Comparison of ENCODE assay signal across 27 cellular contexts in the genomic region with DNA sequence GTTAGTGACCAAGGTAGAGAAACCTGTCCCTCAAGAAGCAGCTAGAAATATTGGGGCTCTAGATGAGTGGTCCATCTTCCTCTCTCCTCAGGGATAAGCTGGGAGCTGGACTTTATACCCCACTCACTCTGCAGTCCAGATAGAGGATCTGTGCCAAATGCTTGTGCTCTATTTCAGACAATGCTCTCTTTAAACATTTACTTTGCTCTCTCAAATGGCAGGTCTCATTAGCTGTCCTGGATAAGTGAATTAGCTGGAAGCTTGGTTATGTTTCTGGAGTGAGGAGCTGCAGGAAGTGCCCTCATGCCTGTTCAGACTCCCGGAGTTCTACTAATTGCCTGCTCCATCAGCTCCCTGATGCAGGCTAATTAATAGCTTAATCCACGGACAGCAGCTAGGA.
"Had no signal": no experiment of that assay in that cellular context is flagged by ENCODE, and none has a peak within 500 bp of the region (broad histone marks: within the 10 kb centered on the region; RNA-seq: fewer than 3 reads in every experiment).

No MANE protein-coding gene starts in this region.

- H3K9ac ChIP-seq: KMS-11, SK-N-SH had no signal

- H3K4me3 ChIP-seq: cardiac muscle cell, MG63 had no signal

- ATAC-seq: activated naive CD4-positive, alpha-beta T cell treated with anti-CD3 and anti-CD28 coated beads, Interleukin-2, amount 50 U/mL, for 72 hours; activated T-cell treated with anti-CD3 and anti-CD28 coated beads, Interleukin-2, amount 50 U/mL, for 4 hours; Panc1; Right ventricle myocardium inferior had no signal

- FAIRE-seq: astrocyte had no signal

- H3K4me2 ChIP-seq: KMS-11, SK-N-SH had no signal

- DNase-seq: activated CD4-positive, alpha-beta memory T cell treated with anti-CD3 and anti-CD28 coated beads for 36 hours; activated CD4-positive, alpha-beta T cell treated with anti-CD3 and anti-CD28 coated beads, Interleukin-2, amount 10 ng/mL, durations not matched to agents 7 days and 5 days; activated CD4-positive, CD25-positive, alpha-beta regulatory T cell; activated CD8-positive, alpha-beta memory T cell treated with anti-CD3 and anti-CD28 coated beads for 24 hours; activated effector memory CD4-positive, alpha-beta T cell treated with anti-CD3 and anti-CD28 coated beads, Interleukin-2, amount 50 U/mL, for 16 hours; activated naive CD4-positive, alpha-beta T cell treated with Interleukin-2 at 50 U/mL for 16 hours; activated T-cell treated with anti-CD3 and anti-CD28 coated beads, Interleukin-2, amount 50 U/mL, for 4 hours; amygdala; MG63; NCI-H1105; NCI-H1436 treated with DMSO at 0.1 percent for 48 hours; NCI-H187; NCI-H2081; NCI-H510A treated with DMSO at 0.1 percent for 48 hours; NCI-H69; NK-92 treated with Interleukin-12 subunit alpha and Interleukin-12 subunit beta, amount 100 ng/mL, for 24 hours; OCI-M1; RPMI8226; SK-N-SH; T-helper 1 cell had no signal

- H3K36me3 ChIP-seq: cardiac muscle cell, MG63 had no signal

- H3K27ac ChIP-seq: cardiac muscle cell, KMS-11, VCaP had no signal

- H3K27me3 ChIP-seq: cardiac muscle cell, MG63 had no signal

- H3K9me3 ChIP-seq: MG63, SK-N-SH had no signal
